ENCODE assay signal across 8 cellular contexts in the genomic region with DNA sequence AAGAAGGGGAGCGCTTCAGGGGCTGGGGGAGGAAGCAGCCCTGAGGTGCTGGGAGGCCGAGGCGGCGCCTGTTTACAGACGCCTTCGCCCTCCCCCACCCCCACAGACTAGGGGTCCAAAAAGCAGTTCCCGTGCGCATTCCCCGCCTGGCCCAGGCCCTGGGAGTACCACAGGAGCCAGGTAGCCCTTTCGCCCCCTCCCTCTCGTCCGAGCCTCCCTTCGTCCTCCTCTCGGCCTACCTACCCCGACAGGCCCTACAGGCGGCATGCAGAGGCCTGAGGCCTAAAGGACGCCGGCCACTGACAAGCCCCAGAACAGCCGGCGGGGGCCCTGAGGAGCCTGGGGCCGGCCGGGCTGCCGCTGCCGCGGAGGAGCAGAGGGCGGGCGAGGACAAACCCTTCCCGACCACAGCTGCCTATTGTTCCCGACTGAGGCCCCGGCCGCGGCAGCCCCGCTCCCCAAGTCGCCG. TPM values are rescaled to one million over a fixed set of nuclear protein-coding genes. Genes with fewer than 3 reads are reported as not detected.
DNase-seq lines count a peak whose midpoint lies in the region; ATAC-seq, FAIRE-seq and TF ChIP-seq lines count a peak whose summit lies in the region.

No MANE protein-coding gene starts in this region.

- no peak for TF ChIP-seq CTCF in GM10248 (IDR thresholded peaks at IDR 0.05; ENCODE audit: control extremely low read depth, extremely low read depth, low read depth, missing control alignments)
- TF ChIP-seq CTCF in WERI-Rb-1 (IDR thresholded peaks at IDR 0.05; ENCODE audit: low read depth, low read length), result no peak
- no peak for TF ChIP-seq CTCF in HepG2 (CRISPR knock-in tag; IDR thresholded peaks at IDR 0.05)

- H3K4me3 ChIP-seq in WERI-Rb-1 (ENCODE audit: low read depth, low read length) (peak overlapping the region; percentile 69), HepG2 (replicated peaks in 1 of 3; ENCODE audit: insufficient read depth in 1 of 3, low read depth in 2 of 3, low read length in 3 of 3) (peak overlapping the region; percentile 75 to 97 (median 93))

- TF ChIP-seq POLR2A in HepG2 (IDR thresholded peaks at IDR 0.05; ENCODE audit: insufficient read depth in 1 of 2, low read depth in 2 of 2, low read length in 2 of 2), result peak; percentile 5 to 27; a peak in 1 of 4 replicates

- no peaks in the 10 kb centered on the region for H3K9me3 ChIP-seq in WERI-Rb-1 (ENCODE audit: severe bottlenecking)
- H3K9me3 ChIP-seq in HepG2 (ENCODE audit: low read length), result no peaks in the 10 kb centered on the region

- no peak for TF ChIP-seq RAD21 in HepG2 (CRISPR knock-in tag; IDR thresholded peaks at IDR 0.05)

- peaks cover 41% of the 10 kb centered on the region for H4K20me1 ChIP-seq in HepG2 (ENCODE audit: insufficient read depth, low read length)

- peak; percentile 38 for ATAC-seq in GM21737 (IDR thresholded peaks at IDR 0.05; ENCODE audit: unreplicated experiment)
- ATAC-seq in HepG2, result peak; percentile 72
- no peak for ATAC-seq in GM18873 (IDR thresholded peaks at IDR 0.05; ENCODE audit: low FRiP score, unreplicated experiment)

- peak overlapping the region; percentile 97 for H3K9ac ChIP-seq in HepG2 (ENCODE audit: insufficient read depth, low read depth, low read length)

- H3K4me1 Mint-ChIP-seq in dendritic cell treated with granulocyte-macrophage colony-stimulating factor and Interleukin-4, amounts not matched to agents 40 ng/mL and 50 ng/mL, for 4 days (ENCODE audit: low read depth), result peaks cover 34% of the 10 kb centered on the region

- DNase-seq in GM10248 (ENCODE audit: extremely low spot score) (peak; percentile 43), KBM-7 (peak; percentile 67), WERI-Rb-1 (peak; percentile 60), HepG2 (ENCODE audit: low spot score) (peak; percentile 24)
- DNase-seq in stimulated activated CD4-positive, alpha-beta T cell treated with anti-CD3 and anti-CD28 coated beads, Interleukin-4, amount 100 ng/mL, for 48 hours (ENCODE audit: low read depth in 2 of 2), result peak; percentile 7 to 36

- CTCF ChIA-PET in GM10248 (lab: Yijun Ruan, JAX) (no interaction called here), HepG2 (lab: Yijun Ruan, JAX; ENCODE audit: low intra/inter-chr PET ratio, low total read pairs) (no interaction called here)

- intact Hi-C loops in dendritic cell treated with granulocyte-macrophage colony-stimulating factor and Interleukin-4, amounts not matched to agents 40 ng/mL and 50 ng/mL, for 4 days (cut with micrococcal nuclease), result loop anchor here (5.0 to 10.0 kb wide), 3 partner anchors 136 to 973 kb away; a partner anchor contains a TSS
- intact Hi-C loops in HepG2 (cut with micrococcal nuclease; ENCODE audit: unreplicated experiment), result loop anchor here (2.0 to 10.0 kb wide), 3 partner anchors 53 to 153 kb away; a partner anchor contains a TSS

- no peak overlapping the region for H2AFZ ChIP-seq in HepG2 (ENCODE audit: low read length)

- H3K4me3 Mint-ChIP-seq in dendritic cell treated with granulocyte-macrophage colony-stimulating factor and Interleukin-4, amounts not matched to agents 40 ng/mL and 50 ng/mL, for 4 days, result peak overlapping the region; percentile 87

- POLR2A ChIA-PET in GM10248 (lab: Yijun Ruan, JAX), result interaction anchor here (0.5 to 1.4 kb wide), 5 partner anchors 10 to 778 kb away, joined by 3 to 8 read pairs (median 5); a partner anchor contains a TSS
- POLR2A ChIA-PET in HepG2 (lab: Yijun Ruan, JAX), result interaction anchor here (0.6 to 1.5 kb wide), 9 partner anchors 9 to 154 kb away, joined by 3 to 9 read pairs (median 3); a partner anchor contains a TSS

- no peak for TF ChIP-seq EP300 in HepG2 (IDR thresholded peaks at IDR 0.05; ENCODE audit: low read depth in 2 of 2, low read length in 2 of 2)
- TF ChIP-seq EP300 in HepG2 (CRISPR knock-in tag; IDR thresholded peaks at IDR 0.05; ENCODE audit: borderline replicate concordance), result no peak

- H3K36me3 ChIP-seq in WERI-Rb-1 (peaks cover 17% of the 10 kb centered on the region), HepG2 (replicated peaks in 1 of 2; ENCODE audit: control insufficient read depth in 1 of 2, insufficient read depth in 2 of 2, low read length in 2 of 2) (no peaks in the 10 kb centered on the region)

- in situ Hi-C loops in KBM-7 (cut with MboI; ENCODE audit: low pct_unique_long_range_greater_than_20kb, low sequenced_read_pairs) (no loop called here), HepG2 (cut with HindIII; ENCODE audit: extremely low pct_ligation_motif_present, low pct_unique_long_range_greater_than_20kb) (no loop called here)

- H3K27me3 ChIP-seq in WERI-Rb-1 (ENCODE audit: insufficient read depth, low read depth, severe bottlenecking) (no peaks in the 10 kb centered on the region), HepG2 (ENCODE audit: control insufficient read depth in 1 of 2, insufficient read depth in 2 of 2, low read length in 2 of 2) (no peaks in the 10 kb centered on the region; a peak in 1 of 5 replicates)

- peak overlapping the region; percentile 87 for H3K27ac ChIP-seq in WERI-Rb-1
- H3K27ac ChIP-seq in HepG2 (ENCODE audit: extremely low read length, insufficient read depth, low read length), result peak overlapping the region; percentile 84

- no peaks in the 10 kb centered on the region for H3K27me3 Mint-ChIP-seq in dendritic cell treated with granulocyte-macrophage colony-stimulating factor and Interleukin-4, amounts not matched to agents 40 ng/mL and 50 ng/mL, for 4 days

- H3K4me2 ChIP-seq in HepG2 (ENCODE audit: low read depth, low read length), result peak overlapping the region; percentile 84

- no peaks in the 10 kb centered on the region for H3K9me3 Mint-ChIP-seq in dendritic cell treated with granulocyte-macrophage colony-stimulating factor and Interleukin-4, amounts not matched to agents 40 ng/mL and 50 ng/mL, for 4 days

- H3K79me2 ChIP-seq in HepG2 (ENCODE audit: insufficient read depth, low read length), result peaks cover 53% of the 10 kb centered on the region

- H3K36me3 Mint-ChIP-seq in dendritic cell treated with granulocyte-macrophage colony-stimulating factor and Interleukin-4, amounts not matched to agents 40 ng/mL and 50 ng/mL, for 4 days (ENCODE audit: low read depth), result peaks cover 19% of the 10 kb centered on the region

- FAIRE-seq in HepG2 (lab: Jason Lieb, UNC), result no peak

- 0% methylated on average over 6 of the region's 35 CpGs for WGBS in HepG2 (ENCODE audit: low lambda C conversion rate)

- H3K4me1 ChIP-seq in HepG2 (ENCODE audit: insufficient read depth, low read length), result peaks cover 50% of the 10 kb centered on the region

- no TSS peak for BruUV-seq in HepG2 (replicated peaks; lab: Mats Ljungman, UMichigan)

- H3K27ac Mint-ChIP-seq in dendritic cell treated with granulocyte-macrophage colony-stimulating factor and Interleukin-4, amounts not matched to agents 40 ng/mL and 50 ng/mL, for 4 days, result peak overlapping the region; percentile 94

TF ChIP-seq in HepG2, 621 proteins besides CTCF, POLR2A, EP300 and RAD21 (continues in another document):
- TF ChIP-seq, protein P1, sequence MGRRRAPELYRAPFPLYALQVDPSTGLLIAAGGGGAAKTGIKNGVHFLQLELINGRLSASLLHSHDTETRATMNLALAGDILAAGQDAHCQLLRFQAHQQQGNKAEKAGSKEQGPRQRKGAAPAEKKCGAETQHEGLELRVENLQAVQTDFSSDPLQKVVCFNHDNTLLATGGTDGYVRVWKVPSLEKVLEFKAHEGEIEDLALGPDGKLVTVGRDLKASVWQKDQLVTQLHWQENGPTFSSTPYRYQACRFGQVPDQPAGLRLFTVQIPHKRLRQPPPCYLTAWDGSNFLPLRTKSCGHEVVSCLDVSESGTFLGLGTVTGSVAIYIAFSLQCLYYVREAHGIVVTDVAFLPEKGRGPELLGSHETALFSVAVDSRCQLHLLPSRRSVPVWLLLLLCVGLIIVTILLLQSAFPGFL (CRISPR knock-in tag; IDR thresholded peaks at IDR 0.05), result no peak
- TF ChIP-seq, protein P2, sequence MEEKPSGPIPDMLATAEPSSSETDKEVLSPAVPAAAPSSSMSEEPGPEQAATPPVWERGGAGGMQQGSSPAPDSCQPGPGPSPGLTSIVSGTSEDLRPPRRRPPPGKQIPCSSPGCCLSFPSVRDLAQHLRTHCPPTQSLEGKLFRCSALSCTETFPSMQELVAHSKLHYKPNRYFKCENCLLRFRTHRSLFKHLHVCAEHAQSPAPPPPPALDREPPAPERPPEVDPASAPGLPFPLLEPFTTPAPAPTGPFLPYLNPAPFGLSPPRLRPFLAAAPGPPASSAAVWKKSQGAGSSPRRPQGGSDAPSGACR (CRISPR knock-in tag; IDR thresholded peaks at IDR 0.05), result peak; percentile 17; the same call in 1 of the 2 replicates
- TF ChIP-seq TAF15 (IDR thresholded peaks at IDR 0.05; ENCODE audit: low read depth, low read length, poor library complexity, severe bottlenecking) (no peak), REPIN1 (CRISPR knock-in tag; IDR thresholded peaks at IDR 0.05; ENCODE audit: borderline replicate concordance, low read depth) (peak; percentile 12; the same call in 1 of the 2 replicates)

RNA-seq across cellular contexts. Expression of a gene that starts 0.5 kb away (rescaled TPM):
- total RNA-seq in HepG2 (2016; rRNA removed; fragmentation: Illumina TruSeq; extraction: Trizol), result 19.6 and 24.4 TPM in 2 replicates
- total RNA-seq in HepG2 (2016; cell fraction: cytosol; rRNA removed; fragmentation: Illumina TruSeq; extraction: Trizol; ENCODE audit: low read depth), result 6.7 and 7.2 TPM in 2 replicates
- total RNA-seq in HepG2 (2016; cell fraction: insoluble cytoplasmic fraction; rRNA removed; fragmentation: Illumina TruSeq; extraction: Trizol), result 18.3 and 27.5 TPM in 2 replicates
- 11.2 and 12.6 TPM in 2 replicates for total RNA-seq in HepG2 (2016; cell fraction: membrane; rRNA removed; fragmentation: Illumina TruSeq; extraction: Trizol)
- 21.3 and 26.1 TPM in 2 replicates for total RNA-seq in HepG2 (2016; cell fraction: nucleus; rRNA removed; fragmentation: Illumina TruSeq; extraction: Trizol)
- polyA plus RNA-seq in HepG2 (2011; rRNA removed), result 8.5 and 11.2 TPM in 2 replicates
- 5.1 and 6.3 TPM in 2 replicates for polyA plus RNA-seq in HepG2 (2011; cell fraction: cytosol; rRNA removed)
- 7.4 and 7.9 TPM in 2 replicates for polyA plus RNA-seq in HepG2 (2011; cell fraction: nucleus; rRNA removed)
- 2.5 and 2.9 TPM in 2 replicates for polyA plus RNA-seq in HepG2 (2012)
- 0.45 and 0.52 TPM in 2 replicates for polyA plus RNA-seq in HepG2 (2016; cell fraction: cytosol; fragmentation: Illumina TruSeq; extraction: Trizol; ENCODE audit: low read depth)
- 9.6 and 9.9 TPM in 2 replicates for polyA plus RNA-seq in HepG2 (2016; cell fraction: insoluble cytoplasmic fraction; fragmentation: Illumina TruSeq; extraction: Trizol; ENCODE audit: low read depth)
- polyA plus RNA-seq in HepG2 (2016; cell fraction: membrane; fragmentation: Illumina TruSeq; extraction: Trizol; ENCODE audit: low read depth), result 1.7 and 1.9 TPM in 2 replicates
- 12.3 and 12.8 TPM in 2 replicates for polyA plus RNA-seq in HepG2 (2016; cell fraction: nucleus; fragmentation: Illumina TruSeq; extraction: Trizol; ENCODE audit: insufficient read depth, low read depth)
- 45.1 and 87.7 TPM in 2 replicates for polyA minus RNA-seq in HepG2 (2011; rRNA and poly(A)+ RNA removed; ENCODE audit: low replicate concordance)
- 29.5 and 31.7 TPM in 2 replicates for polyA minus RNA-seq in HepG2 (2011; cell fraction: cytosol; rRNA and poly(A)+ RNA removed)
- polyA minus RNA-seq in HepG2 (2011; cell fraction: nucleus; rRNA and poly(A)+ RNA removed), result 42.6 and 69.6 TPM in 2 replicates
